1 cellular context compared by ENCODE assay signal in the genomic region with DNA sequence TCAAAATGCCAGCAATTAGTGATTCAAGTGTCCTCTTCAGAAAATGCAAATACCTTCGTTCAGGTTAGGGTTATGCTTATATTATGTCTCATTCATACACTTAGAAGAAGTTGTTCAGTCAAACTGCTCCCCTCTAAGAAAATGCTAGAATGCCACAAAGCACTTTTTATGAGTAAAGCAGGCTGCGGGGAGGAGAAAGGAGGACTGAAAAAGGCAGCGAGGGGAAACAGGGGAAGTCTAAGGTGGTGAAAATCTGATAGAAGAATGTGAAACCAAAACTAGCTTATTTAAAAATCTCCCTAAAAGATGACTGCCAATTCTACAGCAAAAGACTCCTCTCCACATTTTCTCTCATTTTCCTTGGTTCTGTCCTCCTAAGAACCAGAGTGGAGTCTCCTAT.
TF ChIP-seq lines count a peak whose summit lies in the region.

No MANE protein-coding gene starts in this region.

TF ChIP-seq in GM12878, 131 proteins besides CTCF, POLR2A, EP300 and RAD21 (continued from another document):
- TF ChIP-seq, protein P1, sequence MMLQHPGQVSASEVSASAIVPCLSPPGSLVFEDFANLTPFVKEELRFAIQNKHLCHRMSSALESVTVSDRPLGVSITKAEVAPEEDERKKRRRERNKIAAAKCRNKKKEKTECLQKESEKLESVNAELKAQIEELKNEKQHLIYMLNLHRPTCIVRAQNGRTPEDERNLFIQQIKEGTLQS (IDR thresholded peaks at IDR 0.05; ENCODE audit: borderline replicate concordance, extremely low read depth, low read depth, low read length), result no peak
- TF ChIP-seq SIX5 (IDR thresholded peaks at IDR 0.05; ENCODE audit: low read depth, low read length, severe bottlenecking), result no peak
- 0 out of 2 replicates have a peak, but pooled peaks have one; percentile 25 for TF ChIP-seq BCL11A (IDR thresholded peaks at IDR 0.05; ENCODE audit: low read depth, low read length)
- TF ChIP-seq MTA2 (IDR thresholded peaks at IDR 0.05; ENCODE audit: low read depth), result peak; percentile 17; the same call in 1 of the 2 replicates
- TF ChIP-seq NR2C2 (IDR thresholded peaks at IDR 0.05; ENCODE audit: borderline replicate concordance, control insufficient read depth, insufficient read length, low read depth), result no peak
- TF ChIP-seq JUNB (IDR thresholded peaks at IDR 0.05), result peak; percentile 34; the same call in 1 of the 2 replicates
- TF ChIP-seq STAT1 (conservative IDR thresholded peaks at IDR 0.05), result no peak
- TF ChIP-seq, protein P2, sequence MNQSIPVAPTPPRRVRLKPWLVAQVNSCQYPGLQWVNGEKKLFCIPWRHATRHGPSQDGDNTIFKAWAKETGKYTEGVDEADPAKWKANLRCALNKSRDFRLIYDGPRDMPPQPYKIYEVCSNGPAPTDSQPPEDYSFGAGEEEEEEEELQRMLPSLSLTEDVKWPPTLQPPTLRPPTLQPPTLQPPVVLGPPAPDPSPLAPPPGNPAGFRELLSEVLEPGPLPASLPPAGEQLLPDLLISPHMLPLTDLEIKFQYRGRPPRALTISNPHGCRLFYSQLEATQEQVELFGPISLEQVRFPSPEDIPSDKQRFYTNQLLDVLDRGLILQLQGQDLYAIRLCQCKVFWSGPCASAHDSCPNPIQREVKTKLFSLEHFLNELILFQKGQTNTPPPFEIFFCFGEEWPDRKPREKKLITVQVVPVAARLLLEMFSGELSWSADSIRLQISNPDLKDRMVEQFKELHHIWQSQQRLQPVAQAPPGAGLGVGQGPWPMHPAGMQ (IDR thresholded peaks at IDR 0.05; ENCODE audit: borderline replicate concordance), result no peak
- TF ChIP-seq ZNF384 (IDR thresholded peaks at IDR 0.05; ENCODE audit: borderline replicate concordance, low read depth, low read length), result no peak
- no peak for TF ChIP-seq ZNF24 (IDR thresholded peaks at IDR 0.05)
- TF ChIP-seq ZNF217 (IDR thresholded peaks at IDR 0.05), result no peak
- no peak for TF ChIP-seq HDGF (IDR thresholded peaks at IDR 0.05)
- TF ChIP-seq RBBP5 (conservative IDR thresholded peaks at IDR 0.05), result no peak
- TF ChIP-seq NFIC (IDR thresholded peaks at IDR 0.05; ENCODE audit: low read depth, low read length), result peak; percentile 21; the same call in 1 of the 2 replicates
- TF ChIP-seq MYC (IDR thresholded peaks at IDR 0.05; ENCODE audit: insufficient read depth, insufficient read length, insufficient replicate concordance, low read length, severe bottlenecking), result no peak
- TF ChIP-seq YY1 (IDR thresholded peaks at IDR 0.05; ENCODE audit: low read depth, low read length), result no peak
- no peak for TF ChIP-seq ASH2L (IDR thresholded peaks at IDR 0.05; ENCODE audit: borderline replicate concordance, low read depth)
- TF ChIP-seq SPI1 (IDR thresholded peaks at IDR 0.05; ENCODE audit: borderline replicate concordance, insufficient read depth, low read depth, low read length), result 0 out of 2 replicates have a peak, but pooled peaks have one; percentile 11
- no peak for TF ChIP-seq MYB (IDR thresholded peaks at IDR 0.05; ENCODE audit: borderline replicate concordance, low read depth, low read length)
